Comparison of ENCODE assay signal across 21 cellular contexts in genomic region chr3:134799393-134799792, GRCh38. TPM values are rescaled to one million over a fixed set of nuclear protein-coding genes. Genes with fewer than 3 reads are reported as not detected.
DNase-seq lines count a peak whose midpoint lies in the region; ATAC-seq and TF ChIP-seq lines count a peak whose summit lies in the region.
"Had no signal": no experiment of that assay in that cellular context is flagged by ENCODE, and none has a peak within 500 bp of the region (broad histone marks: within the 10 kb centered on the region; RNA-seq: fewer than 3 reads in every experiment).

No MANE protein-coding gene starts in this region.

- no peak overlapping the region for H3K4me3 ChIP-seq in thoracic aorta

- no peaks in the 10 kb centered on the region for H3K9me3 ChIP-seq in thoracic aorta

- H3K36me3 ChIP-seq in thoracic aorta: no peaks in the 10 kb centered on the region

- no peak overlapping the region for H3K27ac Mint-ChIP-seq in nephron progenitor cell
- H3K27ac Mint-ChIP-seq: activated naive CD8-positive, alpha-beta T cell treated with anti-CD3 and anti-CD28 coated beads, Interleukin-2, amount 10 ng/mL, durations not matched to agents 7 days and 5 days; activated T-cell treated with anti-CD3 and anti-CD28 coated beads, Interleukin-2, amount 50 U/mL, for 24 hours; T-cell had no signal

- no peak overlapping the region for H3K27ac ChIP-seq in thoracic aorta
- H3K27ac ChIP-seq: C4-2B, foreskin keratinocyte, VCaP had no signal

- peaks cover 28% of the 10 kb centered on the region for H3K4me1 Mint-ChIP-seq in nephron progenitor cell

- peaks cover 56% of the 10 kb centered on the region for H3K27me3 Mint-ChIP-seq in nephron progenitor cell (ENCODE audit: low read depth, poor library complexity)

- H3K36me3 Mint-ChIP-seq in nephron progenitor cell (ENCODE audit: low read depth): no peaks in the 10 kb centered on the region
- H3K36me3 Mint-ChIP-seq: T-cell had no signal

- DNase-seq in GM03348 (ENCODE audit: low spot score) (peak; percentile 73), astrocyte of the hippocampus (ENCODE audit: low read depth, low spot score) (peak; percentile 62), kidney glomerular epithelial cell (lab: John Stamatoyannopoulos, UW) (peak; percentile 49), thoracic aorta (ENCODE audit: low spot score) (no peak), GF-D8 (lab: John Stamatoyannopoulos, UW) (no peak), nephron progenitor cell (no peak), 8988T (no peak)
- no peak for DNase-seq in stimulated activated naive CD8-positive, alpha-beta T cell treated with anti-CD3 and anti-CD28 coated beads, Interleukin-15, Interleukin-2, amounts not matched to agents 100 U/mL and 50 U/mL, for 24 hours
- DNase-seq: activated CD4-positive, alpha-beta T cell treated with anti-CD3 and anti-CD28 coated beads, Interleukin-2, amount 50 U/mL, for 48 hours; activated naive CD8-positive, alpha-beta T cell treated with anti-CD3 and anti-CD28 coated beads, Interleukin-2, amount 10 ng/mL, durations not matched to agents 7 days and 5 days; activated T-cell treated with anti-CD3 and anti-CD28 coated beads, Interleukin-2, amount 50 U/mL, for 24 hours; foreskin keratinocyte; NCI-H1436; posterior cingulate gyrus; small intestine; stimulated activated CD4-positive, alpha-beta T cell treated with anti-CD3 and anti-CD28 coated beads, Interleukin-4, amount 100 ng/mL, for 4 hours; stimulated activated CD8-positive, alpha-beta memory T cell treated with anti-CD3 and anti-CD28 coated beads, Interleukin-4, amount 100 ng/mL, for 48 hours; T-cell had no signal

- ATAC-seq in thoracic aorta (ENCODE audit: insufficient number of reproducible peaks, low FRiP score, low read depth): no peak
- no peak for ATAC-seq in stimulated activated naive CD8-positive, alpha-beta T cell treated with anti-CD3 and anti-CD28 coated beads, Interleukin-15, Interleukin-2, amounts not matched to agents 100 U/mL and 50 U/mL, for 24 hours
- ATAC-seq: foreskin keratinocyte, Right ventricle myocardium inferior, T-cell had no signal

- no peaks in the 10 kb centered on the region for H3K27me3 ChIP-seq in thoracic aorta (replicated peaks; ENCODE audit: insufficient read depth)

- no peaks in the 10 kb centered on the region for H3K9me3 Mint-ChIP-seq in nephron progenitor cell
- H3K9me3 Mint-ChIP-seq: activated naive CD8-positive, alpha-beta T cell treated with anti-CD3 and anti-CD28 coated beads, Interleukin-2, amount 10 ng/mL, durations not matched to agents 7 days and 5 days; activated T-cell treated with anti-CD3 and anti-CD28 coated beads, Interleukin-2, amount 50 U/mL, for 24 hours; T-cell had no signal

- TF ChIP-seq CTCF in thoracic aorta (IDR thresholded peaks at IDR 0.05) (peak; percentile 31), nephron progenitor cell (IDR thresholded peaks at IDR 0.05) (no peak)

- no peak overlapping the region for H3K4me3 Mint-ChIP-seq in nephron progenitor cell
- H3K4me3 Mint-ChIP-seq: activated naive CD8-positive, alpha-beta T cell treated with anti-CD3 and anti-CD28 coated beads, Interleukin-2, amount 10 ng/mL, durations not matched to agents 7 days and 5 days; activated T-cell treated with anti-CD3 and anti-CD28 coated beads, Interleukin-2, amount 50 U/mL, for 24 hours; T-cell had no signal

- peaks cover 19 to 41% of the 10 kb centered on the region in 2 donors for H3K4me1 ChIP-seq in thoracic aorta (ENCODE audit: control insufficient read depth in 1 of 2, low read depth in 2 of 2)
- H3K4me1 ChIP-seq: foreskin keratinocyte had no signal

RNA-seq across cellular contexts. Expression of gene EPHB1, which starts 4.3 kb away (rescaled TPM):
- total RNA-seq in thoracic aorta: under 1 TPM; 0.68 to 0.71 TPM

Comparison
In these comparisons a context has a peak if more than half of its experiments do, and no peak if none do; other contexts are left out.
1. DNase-seq: peak in GM03348 (single experiment), astrocyte of the hippocampus (single experiment) and kidney glomerular epithelial cell (single experiment); none in thoracic aorta (single experiment), GF-D8 (single experiment), stimulated activated naive CD8-positive, alpha-beta T cell treated with anti-CD3 and anti-CD28 coated beads, Interleukin-15, Interleukin-2, amounts not matched to agents 100 U/mL and 50 U/mL, for 24 hours (single experiment), nephron progenitor cell (single experiment) and 8988T (single experiment).